8 cellular contexts compared by ENCODE assay signal in the genomic region with DNA sequence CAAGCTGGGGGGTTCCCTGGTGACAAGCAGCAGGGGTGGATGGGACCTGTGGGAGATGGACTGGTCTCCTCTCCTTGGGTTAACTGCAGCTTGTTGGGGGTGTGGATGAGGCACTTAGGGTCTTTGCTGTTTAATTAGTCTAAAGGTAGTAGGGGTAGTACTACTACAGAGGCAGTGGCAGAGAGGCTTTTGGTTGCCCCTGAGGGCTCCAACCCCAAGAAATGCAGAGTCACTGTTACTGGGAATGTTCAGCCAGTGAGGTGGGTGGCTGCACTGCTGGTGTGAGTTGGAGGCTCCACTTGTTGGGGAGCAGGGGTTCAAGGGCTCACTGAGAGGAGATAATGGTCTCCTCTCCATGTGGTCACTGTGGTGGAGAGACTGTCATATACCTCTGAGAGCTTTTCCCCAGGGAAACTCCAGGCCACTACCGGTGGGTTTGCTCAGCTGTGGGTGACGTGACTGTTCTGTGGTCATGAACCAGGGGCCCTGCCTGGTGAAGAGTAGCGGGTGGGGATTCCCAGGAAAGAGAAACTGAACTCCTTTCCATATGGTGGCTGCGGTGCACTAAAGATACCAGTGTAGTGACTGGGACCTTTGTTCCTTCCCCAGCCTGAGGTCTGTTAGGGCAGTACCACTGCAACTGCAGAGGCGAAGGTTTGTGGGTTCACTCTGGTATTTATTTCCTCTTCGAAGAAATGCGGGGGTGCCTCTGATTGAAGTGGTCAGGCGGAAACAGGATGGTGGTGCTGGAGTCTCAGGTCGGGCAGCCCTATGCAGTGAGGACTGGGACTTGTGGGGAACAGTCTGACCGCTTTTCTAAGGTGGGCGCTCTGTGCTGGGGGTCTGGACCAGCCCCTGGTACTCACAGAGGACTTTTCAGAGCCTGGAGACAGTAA.
DNase-seq lines count a peak whose midpoint lies in the region; ATAC-seq and TF ChIP-seq lines count a peak whose summit lies in the region.

No MANE protein-coding gene starts in this region.

- peak; percentile 89 for ATAC-seq in HG02588 (IDR thresholded peaks at IDR 0.05; ENCODE audit: unreplicated experiment)

- peaks cover 17% of the 10 kb centered on the region for H3K4me1 Mint-ChIP-seq in endothelial cell (ENCODE audit: unreplicated experiment)

- H3K36me3 Mint-ChIP-seq in endothelial cell (ENCODE audit: low read depth, unreplicated experiment) = no peaks in the 10 kb centered on the region

- TF ChIP-seq CTCF in GM12865 (IDR thresholded peaks at IDR 0.05; ENCODE audit: insufficient read depth, low read depth, low read length, missing control alignments) (no peak), endothelial cell (IDR thresholded peaks at IDR 0.05; ENCODE audit: unreplicated experiment) (no peak)

- H3K4me3 Mint-ChIP-seq in endothelial cell (ENCODE audit: unreplicated experiment) = no peak overlapping the region

- DNase-seq in GM12865 (ENCODE audit: low read depth) = peak; percentile 95
- peak; percentile 99 for DNase-seq in RPMI7951 (ENCODE audit: low read depth)
- DNase-seq in activated naive CD4-positive, alpha-beta T cell (lab: John Stamatoyannopoulos, UW) = peak; percentile 7 to 34 (median 19)
- DNase-seq in stimulated activated CD4-positive, alpha-beta T cell treated with anti-CD3 and anti-CD28 coated beads, Interleukin-4, amount 100 ng/mL, for 48 hours (ENCODE audit: low read depth in 2 of 2) = peak; percentile 66 to 87
- no peak for DNase-seq in endothelial cell (ENCODE audit: low spot score)
- DNase-seq in NCI-H2107 (lab: John Stamatoyannopoulos, UW) = no peak
- DNase-seq in islet precursor cell = no peak

- peak overlapping the region; percentile 9; the same call in 1 of the 2 replicates for H3K4me3 ChIP-seq in GM12865 (ENCODE audit: low read depth, low read length)

- no peak overlapping the region for H3K27ac Mint-ChIP-seq in endothelial cell (ENCODE audit: unreplicated experiment)

- H3K27me3 Mint-ChIP-seq in endothelial cell (ENCODE audit: unreplicated experiment) = peaks cover 8% of the 10 kb centered on the region

- H3K9me3 Mint-ChIP-seq in endothelial cell (ENCODE audit: unreplicated experiment) = no peaks in the 10 kb centered on the region

Comparison
In these comparisons a context has a peak if more than half of its experiments do, and no peak if none do; other contexts are left out.
1. DNase-seq: peak in GM12865 (single experiment), RPMI7951 (single experiment), activated naive CD4-positive, alpha-beta T cell (4 of 4) and stimulated activated CD4-positive, alpha-beta T cell treated with anti-CD3 and anti-CD28 coated beads, Interleukin-4, amount 100 ng/mL, for 48 hours (2 of 2); none in endothelial cell (single experiment), NCI-H2107 (single experiment) and islet precursor cell (single experiment).